In the genomic region with DNA sequence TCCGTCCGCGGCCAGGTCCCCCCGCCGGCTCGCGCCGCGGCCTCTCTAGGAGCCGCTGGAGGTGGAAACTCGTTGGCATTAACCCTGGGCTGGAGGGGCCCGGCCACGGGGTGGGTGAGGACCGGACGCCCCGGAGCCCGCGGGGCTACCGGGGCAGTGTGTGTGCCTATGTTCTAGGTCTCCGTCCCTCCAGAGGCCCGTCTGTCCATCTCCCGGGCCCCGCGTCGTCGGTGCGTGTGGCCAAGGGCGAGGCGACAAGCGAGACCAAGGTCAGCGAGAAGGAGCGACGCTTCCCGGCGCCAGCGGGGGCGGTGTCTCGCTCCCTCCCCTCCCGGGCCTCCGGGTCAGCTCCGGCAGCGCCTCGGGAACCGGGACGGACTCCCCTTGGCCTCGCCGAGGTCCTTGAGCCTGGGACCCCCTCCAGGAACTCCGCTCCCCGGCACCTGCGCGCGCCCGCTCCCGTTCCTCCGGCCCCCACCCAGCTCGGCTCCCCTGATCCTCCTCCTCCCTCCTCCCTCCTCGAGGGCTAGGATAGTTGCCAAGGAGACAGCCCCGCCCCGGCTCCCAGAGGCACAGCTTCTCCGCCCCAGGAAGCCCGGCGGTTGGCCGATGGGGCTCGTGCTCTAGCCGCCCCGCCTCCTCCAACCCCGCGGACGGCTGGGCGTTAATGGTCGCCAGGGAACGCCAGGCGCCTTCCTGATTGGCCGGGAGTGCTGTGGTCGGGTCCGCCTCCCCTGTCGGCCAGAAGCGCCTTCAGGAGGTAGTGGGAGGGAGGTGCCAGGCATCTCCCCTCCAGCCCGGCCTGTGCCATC, we compare ENCODE assay signal across 1 cellular context.
A peak's percentile ranks its signal among the peaks of the same experiment; 100 is the strongest.
TF ChIP-seq lines count a peak whose summit lies in the region.

No MANE protein-coding gene starts in this region.

TF ChIP-seq in GM12878, 131 proteins besides CTCF, POLR2A, EP300 and RAD21 (continued from another document):
- TF ChIP-seq, protein P1, sequence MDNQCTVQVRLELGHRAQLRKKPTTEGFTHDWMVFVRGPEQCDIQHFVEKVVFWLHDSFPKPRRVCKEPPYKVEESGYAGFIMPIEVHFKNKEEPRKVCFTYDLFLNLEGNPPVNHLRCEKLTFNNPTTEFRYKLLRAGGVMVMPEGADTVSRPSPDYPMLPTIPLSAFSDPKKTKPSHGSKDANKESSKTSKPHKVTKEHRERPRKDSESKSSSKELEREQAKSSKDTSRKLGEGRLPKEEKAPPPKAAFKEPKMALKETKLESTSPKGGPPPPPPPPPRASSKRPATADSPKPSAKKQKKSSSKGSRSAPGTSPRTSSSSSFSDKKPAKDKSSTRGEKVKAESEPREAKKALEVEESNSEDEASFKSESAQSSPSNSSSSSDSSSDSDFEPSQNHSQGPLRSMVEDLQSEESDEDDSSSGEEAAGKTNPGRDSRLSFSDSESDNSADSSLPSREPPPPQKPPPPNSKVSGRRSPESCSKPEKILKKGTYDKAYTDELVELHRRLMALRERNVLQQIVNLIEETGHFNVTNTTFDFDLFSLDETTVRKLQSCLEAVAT (IDR thresholded peaks at IDR 0.05): 0 out of 2 replicates have a peak, but pooled peaks have one; percentile 23
- TF ChIP-seq ZNF274 (IDR thresholded peaks at IDR 0.05; ENCODE audit: insufficient read depth, insufficient read length) (no peak), BCL11A (IDR thresholded peaks at IDR 0.05; ENCODE audit: low read depth, low read length) (no peak), CHD4 (IDR thresholded peaks at IDR 0.05) (no peak), YY1 (IDR thresholded peaks at IDR 0.05; ENCODE audit: low read depth, low read length) (peak; percentile 72), NR2F1 (conservative IDR thresholded peaks at IDR 0.05) (peak; percentile 92), TCF12 (IDR thresholded peaks at IDR 0.05; ENCODE audit: low read depth, low read length) (0 out of 2 replicates have a peak, but pooled peaks have one; percentile 4), PAX5 (IDR thresholded peaks at IDR 0.05; ENCODE audit: borderline replicate concordance, low read depth, low read length) (no peak; the same call in 1 of the 2 replicates), IKZF1 (conservative IDR thresholded peaks at IDR 0.05) (peak; percentile 81), KAT2A (conservative IDR thresholded peaks at IDR 0.05; ENCODE audit: control insufficient read depth, low read depth, low read length) (no peak)
- TF ChIP-seq, protein P2, sequence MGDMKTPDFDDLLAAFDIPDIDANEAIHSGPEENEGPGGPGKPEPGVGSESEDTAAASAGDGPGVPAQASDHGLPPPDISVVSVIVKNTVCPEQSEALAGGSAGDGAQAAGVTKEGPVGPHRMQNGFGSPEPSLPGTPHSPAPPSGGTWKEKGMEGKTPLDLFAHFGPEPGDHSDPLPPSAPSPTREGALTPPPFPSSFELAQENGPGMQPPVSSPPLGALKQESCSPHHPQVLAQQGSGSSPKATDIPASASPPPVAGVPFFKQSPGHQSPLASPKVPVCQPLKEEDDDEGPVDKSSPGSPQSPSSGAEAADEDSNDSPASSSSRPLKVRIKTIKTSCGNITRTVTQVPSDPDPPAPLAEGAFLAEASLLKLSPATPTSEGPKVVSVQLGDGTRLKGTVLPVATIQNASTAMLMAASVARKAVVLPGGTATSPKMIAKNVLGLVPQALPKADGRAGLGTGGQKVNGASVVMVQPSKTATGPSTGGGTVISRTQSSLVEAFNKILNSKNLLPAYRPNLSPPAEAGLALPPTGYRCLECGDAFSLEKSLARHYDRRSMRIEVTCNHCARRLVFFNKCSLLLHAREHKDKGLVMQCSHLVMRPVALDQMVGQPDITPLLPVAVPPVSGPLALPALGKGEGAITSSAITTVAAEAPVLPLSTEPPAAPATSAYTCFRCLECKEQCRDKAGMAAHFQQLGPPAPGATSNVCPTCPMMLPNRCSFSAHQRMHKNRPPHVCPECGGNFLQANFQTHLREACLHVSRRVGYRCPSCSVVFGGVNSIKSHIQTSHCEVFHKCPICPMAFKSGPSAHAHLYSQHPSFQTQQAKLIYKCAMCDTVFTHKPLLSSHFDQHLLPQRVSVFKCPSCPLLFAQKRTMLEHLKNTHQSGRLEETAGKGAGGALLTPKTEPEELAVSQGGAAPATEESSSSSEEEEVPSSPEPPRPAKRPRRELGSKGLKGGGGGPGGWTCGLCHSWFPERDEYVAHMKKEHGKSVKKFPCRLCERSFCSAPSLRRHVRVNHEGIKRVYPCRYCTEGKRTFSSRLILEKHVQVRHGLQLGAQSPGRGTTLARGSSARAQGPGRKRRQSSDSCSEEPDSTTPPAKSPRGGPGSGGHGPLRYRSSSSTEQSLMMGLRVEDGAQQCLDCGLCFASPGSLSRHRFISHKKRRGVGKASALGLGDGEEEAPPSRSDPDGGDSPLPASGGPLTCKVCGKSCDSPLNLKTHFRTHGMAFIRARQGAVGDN (IDR thresholded peaks at IDR 0.05): 0 out of 2 replicates have a peak, but pooled peaks have one; percentile 33
- TF ChIP-seq, protein P3, sequence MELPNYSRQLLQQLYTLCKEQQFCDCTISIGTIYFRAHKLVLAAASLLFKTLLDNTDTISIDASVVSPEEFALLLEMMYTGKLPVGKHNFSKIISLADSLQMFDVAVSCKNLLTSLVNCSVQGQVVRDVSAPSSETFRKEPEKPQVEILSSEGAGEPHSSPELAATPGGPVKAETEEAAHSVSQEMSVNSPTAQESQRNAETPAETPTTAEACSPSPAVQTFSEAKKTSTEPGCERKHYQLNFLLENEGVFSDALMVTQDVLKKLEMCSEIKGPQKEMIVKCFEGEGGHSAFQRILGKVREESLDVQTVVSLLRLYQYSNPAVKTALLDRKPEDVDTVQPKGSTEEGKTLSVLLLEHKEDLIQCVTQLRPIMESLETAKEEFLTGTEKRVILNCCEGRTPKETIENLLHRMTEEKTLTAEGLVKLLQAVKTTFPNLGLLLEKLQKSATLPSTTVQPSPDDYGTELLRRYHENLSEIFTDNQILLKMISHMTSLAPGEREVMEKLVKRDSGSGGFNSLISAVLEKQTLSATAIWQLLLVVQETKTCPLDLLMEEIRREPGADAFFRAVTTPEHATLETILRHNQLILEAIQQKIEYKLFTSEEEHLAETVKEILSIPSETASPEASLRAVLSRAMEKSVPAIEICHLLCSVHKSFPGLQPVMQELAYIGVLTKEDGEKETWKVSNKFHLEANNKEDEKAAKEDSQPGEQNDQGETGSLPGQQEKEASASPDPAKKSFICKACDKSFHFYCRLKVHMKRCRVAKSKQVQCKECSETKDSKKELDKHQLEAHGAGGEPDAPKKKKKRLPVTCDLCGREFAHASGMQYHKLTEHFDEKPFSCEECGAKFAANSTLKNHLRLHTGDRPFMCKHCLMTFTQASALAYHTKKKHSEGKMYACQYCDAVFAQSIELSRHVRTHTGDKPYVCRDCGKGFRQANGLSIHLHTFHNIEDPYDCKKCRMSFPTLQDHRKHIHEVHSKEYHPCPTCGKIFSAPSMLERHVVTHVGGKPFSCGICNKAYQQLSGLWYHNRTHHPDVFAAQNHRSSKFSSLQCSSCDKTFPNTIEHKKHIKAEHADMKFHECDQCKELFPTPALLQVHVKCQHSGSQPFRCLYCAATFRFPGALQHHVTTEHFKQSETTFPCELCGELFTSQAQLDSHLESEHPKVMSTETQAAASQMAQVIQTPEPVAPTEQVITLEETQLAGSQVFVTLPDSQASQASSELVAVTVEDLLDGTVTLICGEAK (IDR thresholded peaks at IDR 0.05; ENCODE audit: borderline replicate concordance): peak; percentile 92
- TF ChIP-seq, protein P4, sequence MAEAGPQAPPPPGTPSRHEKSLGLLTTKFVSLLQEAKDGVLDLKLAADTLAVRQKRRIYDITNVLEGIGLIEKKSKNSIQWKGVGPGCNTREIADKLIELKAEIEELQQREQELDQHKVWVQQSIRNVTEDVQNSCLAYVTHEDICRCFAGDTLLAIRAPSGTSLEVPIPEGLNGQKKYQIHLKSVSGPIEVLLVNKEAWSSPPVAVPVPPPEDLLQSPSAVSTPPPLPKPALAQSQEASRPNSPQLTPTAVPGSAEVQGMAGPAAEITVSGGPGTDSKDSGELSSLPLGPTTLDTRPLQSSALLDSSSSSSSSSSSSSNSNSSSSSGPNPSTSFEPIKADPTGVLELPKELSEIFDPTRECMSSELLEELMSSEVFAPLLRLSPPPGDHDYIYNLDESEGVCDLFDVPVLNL (IDR thresholded peaks at IDR 0.05; ENCODE audit: low read depth, low read length): no peak
TF ChIP-seq in GM12878: peak in this region for 53.
